In the genomic region with DNA sequence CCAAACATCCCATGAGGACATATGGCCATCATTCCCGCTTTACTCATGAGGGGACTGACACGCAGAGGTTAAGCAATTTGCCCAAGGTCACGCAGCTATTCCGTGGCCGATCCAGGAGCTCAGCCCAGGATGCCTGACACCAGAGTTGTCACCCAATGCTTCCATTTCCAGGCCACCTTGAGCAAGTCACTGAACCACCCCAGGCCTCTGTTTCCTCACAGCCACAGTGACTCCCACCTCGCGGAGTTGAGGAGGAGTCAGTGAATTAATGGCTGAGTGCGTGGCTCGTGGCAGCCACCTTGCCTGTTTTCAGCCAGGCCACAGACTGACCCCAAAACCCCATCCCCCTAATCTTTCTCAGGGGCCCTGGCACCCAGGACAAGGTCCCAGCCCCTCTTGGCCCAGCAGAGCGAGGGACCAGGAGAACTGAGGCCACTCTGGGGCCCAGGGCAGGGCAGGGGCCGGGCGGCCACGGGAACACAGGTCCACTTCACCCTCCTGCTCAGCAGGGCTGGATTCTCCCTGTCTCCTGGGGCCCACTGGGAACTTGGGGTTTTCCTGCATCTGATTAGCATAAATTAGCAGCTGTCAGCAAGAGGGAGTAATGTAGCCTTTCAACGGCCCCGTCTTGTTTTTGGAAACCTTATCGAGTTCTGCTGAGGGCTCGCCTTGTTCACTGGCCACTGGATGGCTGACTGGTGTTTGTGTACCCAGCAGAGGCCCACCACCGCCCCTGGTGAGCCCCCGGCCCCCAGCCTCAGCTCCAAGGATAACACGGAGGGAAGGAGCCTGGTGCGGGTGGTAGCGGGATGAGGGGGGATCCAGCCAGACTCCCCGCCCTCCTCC, we compare ENCODE assay signal across 1 cellular context.
TF ChIP-seq lines count a peak whose summit lies in the region.

No MANE protein-coding gene starts in this region.

TF ChIP-seq in K562, 482 proteins besides CTCF, POLR2A, EP300 and RAD21 (continued from another document):
- peak; percentile 89 for TF ChIP-seq ZBTB17 (CRISPR knock-in tag; IDR thresholded peaks at IDR 0.05)
- TF ChIP-seq NONO (IDR thresholded peaks at IDR 0.05; ENCODE audit: low read depth in 2 of 2, low read length in 1 of 2) = no peak
- peak; percentile 71; the same call in 1 of the 2 replicates for TF ChIP-seq HIVEP1 (CRISPR knock-in tag; IDR thresholded peaks at IDR 0.05)
- TF ChIP-seq ZNF224 (CRISPR knock-in tag; IDR thresholded peaks at IDR 0.05) = no peak
- no peak for TF ChIP-seq YY1 (IDR thresholded peaks at IDR 0.05; ENCODE audit: borderline replicate concordance in 1 of 3, control insufficient read depth in 1 of 3, extremely low read depth in 1 of 3, insufficient read depth in 3 of 3, insufficient read length in 1 of 3, insufficient replicate concordance in 2 of 3, low read depth in 1 of 3, low read length in 2 of 3)
- TF ChIP-seq ZNF830 (CRISPR knock-in tag; IDR thresholded peaks at IDR 0.05) = peak; percentile 13; the same call in 1 of the 2 replicates
- TF ChIP-seq KDM5B (IDR thresholded peaks at IDR 0.05; ENCODE audit: insufficient replicate concordance, low read depth, low read length) = no peak
